16 cellular contexts compared by ENCODE assay signal in the genomic region with DNA sequence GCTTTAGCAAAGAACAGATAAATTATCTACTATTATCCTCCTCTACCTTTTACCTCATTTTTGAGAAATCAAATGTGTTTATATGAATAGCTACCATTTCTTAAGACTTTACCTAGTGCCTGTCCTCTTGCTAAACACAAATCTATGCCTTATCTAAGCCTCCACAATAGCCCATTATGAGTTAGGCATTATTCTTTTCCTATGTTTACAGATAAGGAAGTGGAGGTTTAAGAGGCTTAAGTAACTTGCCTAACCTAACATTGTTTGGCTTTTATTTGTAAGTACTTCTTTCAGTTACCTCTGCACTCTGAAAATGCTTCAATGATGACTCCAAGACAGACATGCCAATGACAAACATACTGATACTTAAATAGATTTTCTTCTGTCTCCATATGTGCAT.
"Had no signal": no experiment of that assay in that cellular context is flagged by ENCODE, and none has a peak within 500 bp of the region (broad histone marks: within the 10 kb centered on the region; RNA-seq: fewer than 3 reads in every experiment).

No MANE protein-coding gene starts in this region.

- H3K9me3 ChIP-seq: esophagus muscularis mucosa, left ventricle myocardium inferior had no signal

- H3K36me3 ChIP-seq: esophagus muscularis mucosa, left ventricle myocardium inferior, WERI-Rb-1 had no signal

- H3K4me3 Mint-ChIP-seq: activated CD8-positive, alpha-beta T cell treated with anti-CD3 and anti-CD28 coated beads, Interleukin-2, amount 10 ng/mL, durations not matched to agents 7 days and 5 days; activated naive CD8-positive, alpha-beta T cell treated with anti-CD3 and anti-CD28 coated beads, Interleukin-2, amount 50 U/mL, for 24 hours; central memory CD8-positive, alpha-beta T cell; effector memory CD8-positive, alpha-beta T cell; nephron had no signal

- H3K27ac ChIP-seq: esophagus muscularis mucosa, left ventricle myocardium inferior, WERI-Rb-1 had no signal

- H3K27me3 Mint-ChIP-seq: activated naive CD8-positive, alpha-beta T cell treated with anti-CD3 and anti-CD28 coated beads, Interleukin-2, amount 50 U/mL, for 24 hours; central memory CD8-positive, alpha-beta T cell; effector memory CD8-positive, alpha-beta T cell had no signal

- ATAC-seq: activated CD8-positive, alpha-beta T cell treated with anti-CD3 and anti-CD28 coated beads, Interleukin-2, amount 10 ng/mL, durations not matched to agents 7 days and 5 days; activated naive CD8-positive, alpha-beta T cell treated with anti-CD3 and anti-CD28 coated beads, Interleukin-2, amount 50 U/mL, for 24 hours; effector memory CD8-positive, alpha-beta T cell had no signal

- H3K4me3 ChIP-seq: esophagus muscularis mucosa, left ventricle myocardium inferior had no signal

- H3K27ac Mint-ChIP-seq: activated CD8-positive, alpha-beta T cell treated with anti-CD3 and anti-CD28 coated beads, Interleukin-2, amount 10 ng/mL, durations not matched to agents 7 days and 5 days; activated naive CD8-positive, alpha-beta T cell treated with anti-CD3 and anti-CD28 coated beads, Interleukin-2, amount 50 U/mL, for 24 hours; effector memory CD8-positive, alpha-beta T cell; nephron had no signal

- H3K4me1 Mint-ChIP-seq: activated naive CD8-positive, alpha-beta T cell treated with anti-CD3 and anti-CD28 coated beads, Interleukin-2, amount 50 U/mL, for 24 hours; central memory CD8-positive, alpha-beta T cell; nephron had no signal

- DNase-seq: activated CD4-positive, alpha-beta T cell treated with anti-CD3 and anti-CD28 coated beads for 48 hours; activated CD8-positive, alpha-beta memory T cell treated with anti-CD3 and anti-CD28 coated beads, Interleukin-2, amount 50 U/mL, for 48 hours; activated CD8-positive, alpha-beta T cell treated with anti-CD3 and anti-CD28 coated beads, Interleukin-2, amount 10 ng/mL, durations not matched to agents 7 days and 5 days; activated naive CD4-positive, alpha-beta T cell treated with Interleukin-2 at 50 U/mL for 16 hours; activated naive CD8-positive, alpha-beta T cell treated with anti-CD3 and anti-CD28 coated beads, Interleukin-2, amount 50 U/mL, for 24 hours; effector memory CD8-positive, alpha-beta T cell; foreskin melanocyte; head of caudate nucleus; left ventricle myocardium inferior; stimulated activated CD4-positive, alpha-beta T cell treated with anti-CD3 and anti-CD28 coated beads, Interleukin-2, amount 100 ng/mL, for 48 hours; stimulated activated naive CD4-positive, alpha-beta T cell treated with Interleukin-2 at 50 U/mL for 16 hours; trophoblast cell; WERI-Rb-1 had no signal

- H3K4me1 ChIP-seq: esophagus muscularis mucosa, left ventricle myocardium inferior had no signal
